12 cellular contexts compared by ENCODE assay signal in genomic region chr11:11400635-11401232, GRCh38. TPM values are rescaled to one million over a fixed set of nuclear protein-coding genes. Genes with fewer than 3 reads are reported as not detected.
A peak's percentile ranks its signal among the peaks of the same experiment; 100 is the strongest.
DNase-seq lines count a peak whose midpoint lies in the region; ATAC-seq and TF ChIP-seq lines count a peak whose summit lies in the region.
"Had no signal": no experiment of that assay in that cellular context is flagged by ENCODE, and none has a peak within 500 bp of the region (broad histone marks: within the 10 kb centered on the region; RNA-seq: fewer than 3 reads in every experiment).

No MANE protein-coding gene starts in this region.

- H3K4me1 ChIP-seq in OCI-LY3 (ENCODE audit: low read length), result no peaks in the 10 kb centered on the region

- no peak overlapping the region for H3K4me2 ChIP-seq in OCI-LY3 (ENCODE audit: low read length)

- H3K27ac Mint-ChIP-seq in glutamatergic neuron (ENCODE audit: unreplicated experiment), result no peak overlapping the region
- H3K27ac Mint-ChIP-seq: activated CD4-positive, alpha-beta T cell treated with anti-CD3 and anti-CD28 coated beads, Interleukin-2, amount 10 ng/mL, durations not matched to agents 7 days and 5 days had no signal

- peaks cover 37% of the 10 kb centered on the region for H3K4me1 Mint-ChIP-seq in glutamatergic neuron (ENCODE audit: low read depth, unreplicated experiment)
- H3K4me1 Mint-ChIP-seq: activated CD4-positive, alpha-beta T cell treated with anti-CD3 and anti-CD28 coated beads, Interleukin-2, amount 10 ng/mL, durations not matched to agents 7 days and 5 days had no signal

- H3K4me3 Mint-ChIP-seq in glutamatergic neuron (ENCODE audit: unreplicated experiment), result no peak overlapping the region
- H3K4me3 Mint-ChIP-seq: activated CD4-positive, alpha-beta T cell treated with anti-CD3 and anti-CD28 coated beads, Interleukin-2, amount 10 ng/mL, durations not matched to agents 7 days and 5 days had no signal

- no peak overlapping the region for H2AFZ ChIP-seq in OCI-LY3 (ENCODE audit: low read depth, low read length)

- no peak overlapping the region for H3K27ac ChIP-seq in OCI-LY3 (ENCODE audit: low read length)
- H3K27ac ChIP-seq: lower lobe of right lung, vagina had no signal

- no peak for ATAC-seq in HG02885 (IDR thresholded peaks at IDR 0.05; ENCODE audit: poor library complexity, unreplicated experiment)
- no peak for ATAC-seq in GM21423 (IDR thresholded peaks at IDR 0.05; ENCODE audit: unreplicated experiment)
- ATAC-seq: lower lobe of right lung had no signal

- H3K27me3 Mint-ChIP-seq in glutamatergic neuron (ENCODE audit: unreplicated experiment), result peaks cover 4% of the 10 kb centered on the region
- H3K27me3 Mint-ChIP-seq: activated CD4-positive, alpha-beta T cell treated with anti-CD3 and anti-CD28 coated beads, Interleukin-2, amount 10 ng/mL, durations not matched to agents 7 days and 5 days had no signal

- no peaks in the 10 kb centered on the region for H3K9me3 ChIP-seq in OCI-LY3 (ENCODE audit: insufficient read depth, low read length)
- H3K9me3 ChIP-seq: lower lobe of right lung, vagina had no signal

- H4K20me1 ChIP-seq in OCI-LY3 (ENCODE audit: insufficient read depth, low read length), result no peaks in the 10 kb centered on the region

- POLR2A ChIA-PET in BJ (lab: Charles Lee), result no interaction called here

- TF ChIP-seq CTCF in BJ (IDR thresholded peaks at IDR 0.05; ENCODE audit: insufficient read depth, low read depth, low read length), result 0 out of 2 replicates have a peak, but pooled peaks have one; percentile 12
- TF ChIP-seq CTCF in GM12875 (IDR thresholded peaks at IDR 0.05; ENCODE audit: borderline replicate concordance, insufficient read depth, low read depth, low read length), result peak; percentile 33; the same call in 1 of the 2 replicates
- peak; percentile 57 for TF ChIP-seq CTCF in OCI-LY3 (IDR thresholded peaks at IDR 0.05; ENCODE audit: low read depth, low read length)
- peak; percentile 18 for TF ChIP-seq CTCF in glutamatergic neuron (IDR thresholded peaks at IDR 0.05; ENCODE audit: partially characterized antibody, unreplicated experiment)

- no peak overlapping the region for H3K9ac ChIP-seq in OCI-LY3 (ENCODE audit: low read length)

- H3K36me3 ChIP-seq in BJ (ENCODE audit: control insufficient read depth, insufficient read depth, low read length) (no peaks in the 10 kb centered on the region), OCI-LY3 (replicated peaks; ENCODE audit: low read depth, low read length) (no peaks in the 10 kb centered on the region)
- H3K36me3 ChIP-seq: lower lobe of right lung, vagina had no signal

- CTCF ChIA-PET in BJ (lab: Yijun Ruan, JAX), result interaction anchor here (0.9 to 1.9 kb wide), 4 partner anchors 12 to 387 kb away, joined by 3 to 5 read pairs (median 3); no protein-coding TSS in a partner anchor

- H3K27me3 ChIP-seq in BJ (ENCODE audit: control insufficient read depth, insufficient read depth, low read length) (peaks cover 1% of the 10 kb centered on the region), OCI-LY3 (ENCODE audit: low read depth, low read length) (peaks cover 36% of the 10 kb centered on the region)
- H3K27me3 ChIP-seq: vagina had no signal

- DNase-seq in BJ (ENCODE audit: low read depth) (no peak), glutamatergic neuron (peak; percentile 44), islet precursor cell (no peak), AG20443 (ENCODE audit: low spot score) (no peak)
- DNase-seq: activated CD4-positive, alpha-beta T cell treated with anti-CD3 and anti-CD28 coated beads, Interleukin-2, amount 10 ng/mL, durations not matched to agents 7 days and 5 days; lower lobe of right lung; NCI-H1048 had no signal

- H3K9me3 Mint-ChIP-seq in glutamatergic neuron (ENCODE audit: unreplicated experiment), result peaks cover 8% of the 10 kb centered on the region
- H3K9me3 Mint-ChIP-seq: activated CD4-positive, alpha-beta T cell treated with anti-CD3 and anti-CD28 coated beads, Interleukin-2, amount 10 ng/mL, durations not matched to agents 7 days and 5 days had no signal

- no peaks in the 10 kb centered on the region for H3K79me2 ChIP-seq in OCI-LY3 (ENCODE audit: low read length)

- H3K36me3 Mint-ChIP-seq in glutamatergic neuron (ENCODE audit: unreplicated experiment), result no peaks in the 10 kb centered on the region

- H3K4me3 ChIP-seq in BJ (ENCODE audit: low read depth, low read length) (no peak overlapping the region), GM12875 (ENCODE audit: low read depth, low read length) (no peak overlapping the region), OCI-LY3 (ENCODE audit: low read length) (no peak overlapping the region)
- H3K4me3 ChIP-seq: lower lobe of right lung, vagina had no signal

RNA-seq across cellular contexts. Expression of gene CSNK2A3, which starts 47.7 kb away (rescaled TPM):
- polyA plus RNA-seq in BJ (2011; rRNA removed), result 0.91 and 1.3 TPM in 2 replicates
- polyA minus RNA-seq in BJ (2011; rRNA and poly(A)+ RNA removed), result 0.38 and 0.93 TPM in 2 replicates
- 17.4 TPM for total RNA-seq in glutamatergic neuron (ENCODE audit: unreplicated experiment)
